8 cellular contexts compared by ENCODE assay signal in genomic region chr5:128083033-128083810, GRCh38. TPM values are rescaled to one million over a fixed set of nuclear protein-coding genes. Genes with fewer than 3 reads are reported as not detected.
A peak's percentile ranks its signal among the peaks of the same experiment; 100 is the strongest.
DNase-seq lines count a peak whose midpoint lies in the region; ATAC-seq and TF ChIP-seq lines count a peak whose summit lies in the region.

TSS of gene SLC12A2 (plus strand) at chr5:128083766. CDS start at chr5:128083955, 189 bp downstream.

- peaks cover 12% of the 10 kb centered on the region for H3K36me3 Mint-ChIP-seq in activated naive CD8-positive, alpha-beta T cell
- H3K36me3 Mint-ChIP-seq in glutamatergic neuron (ENCODE audit: unreplicated experiment), result no peaks in the 10 kb centered on the region

- peak within 1 kb of the TSS; percentile 93 for H3K27ac Mint-ChIP-seq in activated naive CD8-positive, alpha-beta T cell
- H3K27ac Mint-ChIP-seq in glutamatergic neuron (ENCODE audit: unreplicated experiment), result peak within 1 kb of the TSS; percentile 88

- H3K27ac ChIP-seq in osteoblast (ENCODE audit: low read depth, low read length) (peak within 1 kb of the TSS; percentile 79), testis (peak within 1 kb of the TSS; percentile 93 to 97)

- H3K79me2 ChIP-seq in osteoblast (ENCODE audit: insufficient read depth, low read length), result peaks cover 70% of the 10 kb centered on the region

- no peaks in the 10 kb centered on the region for H3K9me3 Mint-ChIP-seq in activated naive CD8-positive, alpha-beta T cell (ENCODE audit: low read depth)
- peaks cover 11% of the 10 kb centered on the region for H3K9me3 Mint-ChIP-seq in glutamatergic neuron (ENCODE audit: unreplicated experiment)

- 0 to 1% methylated on average over 49 to 78 of the region's 104 CpGs for WGBS in testis, 2 donors

- TF ChIP-seq CTCF in GM10266 (IDR thresholded peaks at IDR 0.05; ENCODE audit: control insufficient read depth, insufficient read depth, low read depth, missing control alignments) (no peak), glutamatergic neuron (IDR thresholded peaks at IDR 0.05; ENCODE audit: partially characterized antibody, unreplicated experiment) (peak; percentile 22), osteoblast (IDR thresholded peaks at IDR 0.05; ENCODE audit: extremely low read depth, low read depth, low read length) (no peak), testis (IDR thresholded peaks at IDR 0.05) (no peak)

- peak within 1 kb of the TSS; percentile 100 for H3K4me2 ChIP-seq in osteoblast (ENCODE audit: insufficient read depth, low read length)

- no peak for TF ChIP-seq POLR2A in testis (IDR thresholded peaks at IDR 0.05)

- H3K36me3 ChIP-seq in osteoblast (ENCODE audit: insufficient read depth, low read length) (no peaks in the 10 kb centered on the region), testis (ENCODE audit: low read depth, missing control alignments) (no peaks in the 10 kb centered on the region)

- H3K4me3 ChIP-seq in osteoblast (ENCODE audit: insufficient read depth, low read length), result peak within 1 kb of the TSS; percentile 75
- H3K4me3 ChIP-seq in testis, result peak within 1 kb of the TSS; percentile 90 to 92

- H3K27me3 ChIP-seq in osteoblast (ENCODE audit: insufficient read depth, low read length), result no peaks in the 10 kb centered on the region
- H3K27me3 ChIP-seq in testis, result no peaks in the 10 kb centered on the region

- intact Hi-C loops in testis (cut with DNase I; ENCODE audit: low total_unique reads), result no loop called here

- peaks cover 16% of the 10 kb centered on the region for H3K4me1 ChIP-seq in osteoblast (ENCODE audit: insufficient read depth, low read length)
- H3K4me1 ChIP-seq in testis, result peaks cover 6% of the 10 kb centered on the region

- H3K27me3 Mint-ChIP-seq in activated naive CD8-positive, alpha-beta T cell, result no peaks in the 10 kb centered on the region
- peaks cover 7% of the 10 kb centered on the region for H3K27me3 Mint-ChIP-seq in glutamatergic neuron (ENCODE audit: unreplicated experiment)

- peak; percentile 90 for DNase-seq in GM10266 (ENCODE audit: extremely low spot score)
- peak; percentile 83 for DNase-seq in NCI-H1092 (lab: John Stamatoyannopoulos, UW)
- peak; percentile 85 for DNase-seq in SKM-1 treated with dmso at 0.1 percent for 144 hours (lab: John Stamatoyannopoulos, UW; ENCODE audit: unreplicated experiment)
- peak; percentile 94 for DNase-seq in glutamatergic neuron
- peak; percentile 99 for DNase-seq in osteoblast (ENCODE audit: insufficient read length, low spot score, missing footprints)
- peak; percentile 96 for DNase-seq in testis

- H3K9me3 ChIP-seq in osteoblast (ENCODE audit: low read depth, low read length), result no peaks in the 10 kb centered on the region
- no peaks in the 10 kb centered on the region for H3K9me3 ChIP-seq in testis

- peaks cover 69% of the 10 kb centered on the region for H3K4me1 Mint-ChIP-seq in activated naive CD8-positive, alpha-beta T cell (ENCODE audit: low read depth)
- peaks cover 36% of the 10 kb centered on the region for H3K4me1 Mint-ChIP-seq in glutamatergic neuron (ENCODE audit: low read depth, unreplicated experiment)

- peak within 1 kb of the TSS; percentile 89 for H2AFZ ChIP-seq in osteoblast (ENCODE audit: low read length)

- peak; percentile 67 for ATAC-seq in HG02610 (IDR thresholded peaks at IDR 0.05; ENCODE audit: unreplicated experiment)

- H3K4me3 Mint-ChIP-seq in activated naive CD8-positive, alpha-beta T cell, result peak within 1 kb of the TSS; percentile 95
- peak within 1 kb of the TSS; percentile 94 for H3K4me3 Mint-ChIP-seq in glutamatergic neuron (ENCODE audit: unreplicated experiment)

- H4K20me1 ChIP-seq in osteoblast (ENCODE audit: insufficient read depth, low read length), result peaks cover 11% of the 10 kb centered on the region

RNA-seq across cellular contexts. Expression of gene SLC12A2, which starts in this region (rescaled TPM):
- total RNA-seq in glutamatergic neuron (ENCODE audit: unreplicated experiment) (29.2 TPM), osteoblast (25.3 and 31.2 TPM in 2 replicates), testis (10 to 100 TPM; 33.0 to 40.3 TPM)
- 27.8 TPM for polyA plus RNA-seq in testis (ENCODE audit: insufficient read depth, low read depth, low replicate concordance)

Comparison
In these comparisons a context has a peak if more than half of its experiments do, and no peak if none do; other contexts are left out.
1. Peak in every context shown above with its lines: DNase-seq, ATAC-seq, H3K4me3 ChIP-seq and H3K27ac ChIP-seq.